ENCODE assay signal across 21 cellular contexts in the genomic region with DNA sequence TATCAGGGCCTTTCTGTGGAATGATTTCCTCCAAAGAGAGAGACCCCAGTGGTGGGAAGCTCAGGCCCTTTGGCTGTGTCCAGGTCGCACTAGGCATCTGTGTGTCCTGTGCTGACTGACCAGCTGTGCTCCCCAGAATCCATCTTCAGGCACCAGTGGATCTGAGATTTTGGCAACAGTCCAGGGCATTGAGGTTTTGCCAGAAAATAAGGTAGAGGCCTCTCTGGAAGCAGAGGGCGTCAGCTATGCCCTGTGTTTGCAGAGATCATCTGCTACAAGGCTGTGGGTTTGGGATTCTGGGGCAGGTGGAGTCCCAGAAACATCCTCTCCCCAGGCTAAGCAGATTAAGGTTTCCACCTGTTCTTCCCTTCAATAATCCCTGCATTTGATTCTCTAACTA. TPM values are rescaled to one million over a fixed set of nuclear protein-coding genes. Genes with fewer than 3 reads are reported as not detected.
A peak's percentile ranks its signal among the peaks of the same experiment; 100 is the strongest.
DNase-seq lines count a peak whose midpoint lies in the region; ATAC-seq and TF ChIP-seq lines count a peak whose summit lies in the region.
"Had no signal": no experiment of that assay in that cellular context is flagged by ENCODE, and none has a peak within 500 bp of the region (broad histone marks: within the 10 kb centered on the region; RNA-seq: fewer than 3 reads in every experiment).

No MANE protein-coding gene starts in this region.

- ATAC-seq in RWPE2 (ENCODE audit: low read depth), result no peak
- ATAC-seq in left lobe of liver, result peak; percentile 2
- ATAC-seq in GM18868 (IDR thresholded peaks at IDR 0.05; ENCODE audit: unreplicated experiment), result no peak
- ATAC-seq in HG03520 (IDR thresholded peaks at IDR 0.05; ENCODE audit: unreplicated experiment), result no peak
- ATAC-seq: GM23338; stimulated activated naive CD8-positive, alpha-beta T cell treated with anti-CD3 and anti-CD28 coated beads, Interleukin-15, Interleukin-2, amounts not matched to agents 100 U/mL and 50 U/mL, for 24 hours had no signal

- H3K9me3 ChIP-seq in RWPE2 (ENCODE audit: severe bottlenecking), result no peaks in the 10 kb centered on the region
- H3K9me3 ChIP-seq: breast epithelium, tibial nerve had no signal

- no peak overlapping the region for H3K4me3 ChIP-seq in RWPE2 (ENCODE audit: severe bottlenecking)
- H3K4me3 ChIP-seq: breast epithelium, GM23338, tibial nerve had no signal

- H3K27ac ChIP-seq in RWPE2 (ENCODE audit: poor library complexity, severe bottlenecking), result peak overlapping the region; percentile 54
- H3K27ac ChIP-seq: tibial nerve had no signal

- H3K4me1 ChIP-seq in RWPE2 (ENCODE audit: insufficient read depth, poor library complexity, severe bottlenecking), result peaks cover 48% of the 10 kb centered on the region

- no peak for TF ChIP-seq CTCF in RWPE2 (IDR thresholded peaks at IDR 0.05; ENCODE audit: poor library complexity, severe bottlenecking)

- peak; percentile 31 for DNase-seq in NCI-H510A treated with DMSO at 0.1 percent for 48 hours (lab: John Stamatoyannopoulos, UW)
- DNase-seq in NCI-H510A (lab: John Stamatoyannopoulos, UW), result no peak
- DNase-seq in NCI-H1092 (lab: John Stamatoyannopoulos, UW), result peak; percentile 71
- DNase-seq in RWPE2 (ENCODE audit: low spot score), result no peak
- peak; percentile 71 for DNase-seq in left lobe of liver (ENCODE audit: low spot score)
- DNase-seq in activated effector memory CD4-positive, alpha-beta T cell treated with Interleukin-2 at 50 U/mL for 16 hours, result no peak
- DNase-seq: activated CD4-positive, alpha-beta T cell treated with anti-CD3 and anti-CD28 coated beads, Interleukin-2, amount 10 ng/mL, durations not matched to agents 24 days and 14 days; CD8-positive, alpha-beta memory T cell; hippocampal formation; islet precursor cell; Kasumi-1; naive B cell; NCI-H526 treated with DMSO at 0.1 percent for 48 hours; stimulated activated CD4-positive, alpha-beta T cell treated with anti-CD3 and anti-CD28 coated beads, Interleukin-1b, Interleukin-23, amount 100 ng/mL, for 48 hours; stimulated activated naive CD8-positive, alpha-beta T cell treated with anti-CD3 and anti-CD28 coated beads, Interleukin-15, Interleukin-2, amounts not matched to agents 100 U/mL and 50 U/mL, for 24 hours; SW 1271 had no signal

- H3K36me3 ChIP-seq in RWPE2 (ENCODE audit: low read depth), result no peaks in the 10 kb centered on the region
- H3K36me3 ChIP-seq: breast epithelium, tibial nerve had no signal

- no peaks in the 10 kb centered on the region for H3K27me3 ChIP-seq in RWPE2 (ENCODE audit: insufficient read depth, poor library complexity, severe bottlenecking)
- H3K27me3 ChIP-seq: breast epithelium, tibial nerve had no signal

RNA-seq across cellular contexts. Expression of a gene that starts 57.5 kb away (rescaled TPM):
- total RNA-seq in left lobe of liver, result 209 TPM

Comparison
In these comparisons a context has a peak if more than half of its experiments do, and no peak if none do; other contexts are left out.
1. DNase-seq: peak in NCI-H510A treated with DMSO at 0.1 percent for 48 hours (single experiment), NCI-H1092 (single experiment) and left lobe of liver (single experiment); none in NCI-H510A (single experiment), RWPE2 (single experiment) and activated effector memory CD4-positive, alpha-beta T cell treated with Interleukin-2 at 50 U/mL for 16 hours (single experiment).